Comparison of ENCODE assay signal across 8 cellular contexts in genomic region chr17:80426671-80427326, GRCh38. TPM values are rescaled to one million over a fixed set of nuclear protein-coding genes. Genes with fewer than 3 reads are reported as not detected.
A peak's percentile ranks its signal among the peaks of the same experiment; 100 is the strongest.
DNase-seq lines count a peak whose midpoint lies in the region; ATAC-seq lines count a peak whose summit lies in the region.

No MANE protein-coding gene starts in this region.

- no peak overlapping the region for H3K4me3 Mint-ChIP-seq in activated CD8-positive, alpha-beta T cell treated with anti-CD3 and anti-CD28 coated beads, Interleukin-2, amount 10 ng/mL, durations not matched to agents 7 days and 5 days

- CTCF ChIA-PET in activated CD8-positive, alpha-beta T cell treated with anti-CD3 and anti-CD28 coated beads, Interleukin-2, amount 10 ng/mL, durations not matched to agents 7 days and 5 days (lab: Charles Lee) = interaction anchor here (0.6 to 2.6 kb wide), 35 partner anchors 10 to 593 kb away, joined by 3 to 18 read pairs (median 4); partner anchors contain the start of genes GAA and RPTOR

- no peak overlapping the region for H2AK5ac ChIP-seq in mesenchymal stem cell (ENCODE audit: low read length, severe bottlenecking)

- peak overlapping the region in 1 of 2 experiments; percentile 4 for H3K4ac ChIP-seq in mesenchymal stem cell (ENCODE audit: low read depth in 1 of 2, low read length in 2 of 2)

- H3K27ac ChIP-seq in effector memory CD4-positive, alpha-beta T cell (ENCODE audit: insufficient read depth, low read length, poor library complexity, severe bottlenecking) = no peak overlapping the region
- H3K27ac ChIP-seq in mesenchymal stem cell (ENCODE audit: low read length, poor library complexity, severe bottlenecking) = no peak overlapping the region

- peak overlapping the region in 1 of 2 experiments; percentile 58 for H3K18ac ChIP-seq in mesenchymal stem cell (ENCODE audit: low read depth in 1 of 2, low read length in 2 of 2)

- no peaks in the 10 kb centered on the region for H3K36me3 Mint-ChIP-seq in activated CD8-positive, alpha-beta T cell treated with anti-CD3 and anti-CD28 coated beads, Interleukin-2, amount 10 ng/mL, durations not matched to agents 7 days and 5 days (ENCODE audit: low read depth)

- H3K4me1 Mint-ChIP-seq in activated CD8-positive, alpha-beta T cell treated with anti-CD3 and anti-CD28 coated beads, Interleukin-2, amount 10 ng/mL, durations not matched to agents 7 days and 5 days (ENCODE audit: low read depth) = peaks cover 27% of the 10 kb centered on the region

- no peak overlapping the region for H3K23ac ChIP-seq in mesenchymal stem cell (ENCODE audit: low read length in 2 of 2)

- no peak overlapping the region for H3K14ac ChIP-seq in mesenchymal stem cell (ENCODE audit: low read length in 2 of 2)

- H3K9ac ChIP-seq in mesenchymal stem cell (ENCODE audit: low read length) = peak overlapping the region; percentile 8

- no peaks in the 10 kb centered on the region for H3K9me3 ChIP-seq in effector memory CD4-positive, alpha-beta T cell (ENCODE audit: control insufficient read depth, low read length)
- H3K9me3 ChIP-seq in mesenchymal stem cell (ENCODE audit: control insufficient read depth, low read length) = no peaks in the 10 kb centered on the region

- no peak overlapping the region for H3K4me2 ChIP-seq in mesenchymal stem cell (ENCODE audit: low read length, poor library complexity, severe bottlenecking)

- H2BK12ac ChIP-seq in mesenchymal stem cell (ENCODE audit: low read length in 2 of 2) = peak overlapping the region in 1 of 2 experiments; percentile 31

- H2BK120ac ChIP-seq in mesenchymal stem cell (ENCODE audit: low read depth, low read length) = no peak overlapping the region

- H4K8ac ChIP-seq in mesenchymal stem cell (ENCODE audit: low read length) = no peak overlapping the region

- H4K91ac ChIP-seq in mesenchymal stem cell (ENCODE audit: low read length) = no peak overlapping the region

- no peak overlapping the region for H2BK5ac ChIP-seq in mesenchymal stem cell (ENCODE audit: low read depth, low read length, poor library complexity, severe bottlenecking)

- no peak overlapping the region for H2BK15ac ChIP-seq in mesenchymal stem cell (ENCODE audit: low read depth, poor library complexity, severe bottlenecking)

- no peaks in the 10 kb centered on the region for H3K9me3 Mint-ChIP-seq in activated CD8-positive, alpha-beta T cell treated with anti-CD3 and anti-CD28 coated beads, Interleukin-2, amount 10 ng/mL, durations not matched to agents 7 days and 5 days (ENCODE audit: insufficient read depth)

- no peak overlapping the region for H2AFZ ChIP-seq in mesenchymal stem cell (ENCODE audit: low read depth, low read length)

- no peak overlapping the region for H3K4me3 ChIP-seq in effector memory CD4-positive, alpha-beta T cell (ENCODE audit: insufficient read depth, low read depth, low read length, poor library complexity, severe bottlenecking)
- H3K4me3 ChIP-seq in mesenchymal stem cell (ENCODE audit: insufficient read depth in 1 of 2, low read depth in 1 of 2, low read length in 2 of 2) = no peak overlapping the region

- no peak overlapping the region for H3K27ac Mint-ChIP-seq in activated CD8-positive, alpha-beta T cell treated with anti-CD3 and anti-CD28 coated beads, Interleukin-2, amount 10 ng/mL, durations not matched to agents 7 days and 5 days

- ATAC-seq in HG03280 (IDR thresholded peaks at IDR 0.05; ENCODE audit: unreplicated experiment) (peak; percentile 80), HG02870 (IDR thresholded peaks at IDR 0.05; ENCODE audit: unreplicated experiment) (no peak)
- peak; percentile 98 for ATAC-seq in activated CD8-positive, alpha-beta T cell treated with anti-CD3 and anti-CD28 coated beads, Interleukin-2, amount 10 ng/mL, durations not matched to agents 7 days and 5 days

- POLR2A ChIA-PET in activated CD8-positive, alpha-beta T cell treated with anti-CD3 and anti-CD28 coated beads, Interleukin-2, amount 10 ng/mL, durations not matched to agents 7 days and 5 days (lab: Charles Lee) = interaction anchor here (0.6 to 1.0 kb wide), 2 partner anchors 118 to 304 kb away, joined by 3 to 4 read pairs; partner anchors contain the start of gene RPTOR

- no peaks in the 10 kb centered on the region for H3K36me3 ChIP-seq in effector memory CD4-positive, alpha-beta T cell (ENCODE audit: control insufficient read depth, insufficient read depth, low read length)
- peaks cover 10 to 19% of the 10 kb centered on the region in 2 experiments for H3K36me3 ChIP-seq in mesenchymal stem cell (ENCODE audit: control insufficient read depth in 1 of 2, insufficient read depth in 2 of 2, low read depth in 1 of 2, low read length in 2 of 2)

- WGBS in mesenchymal stem cell = 41% methylated on average over 24 of the region's 24 CpGs

- DNase-seq in GDM1 (lab: John Stamatoyannopoulos, UW) (peak; percentile 55), NCI-H82 (lab: John Stamatoyannopoulos, UW) (peak; percentile 92), mesenchymal stem cell (peak; percentile 72)
- DNase-seq in activated CD8-positive, alpha-beta T cell treated with anti-CD3 and anti-CD28 coated beads, Interleukin-2, amount 10 ng/mL, durations not matched to agents 7 days and 5 days = peak; percentile 89
- peak; percentile 75 to 82 (median 82) for DNase-seq in effector memory CD4-positive, alpha-beta T cell
- peak; percentile 73 to 75 for DNase-seq in stimulated activated CD8-positive, alpha-beta memory T cell treated with anti-CD3 and anti-CD28 coated beads, Interleukin-2, amount 100 ng/mL, for 1 hour (ENCODE audit: low read depth in 2 of 2)

- H3K27me3 ChIP-seq in effector memory CD4-positive, alpha-beta T cell (replicated peaks; ENCODE audit: control insufficient read depth, insufficient read depth, low read length, poor library complexity, severe bottlenecking) = no peaks in the 10 kb centered on the region
- H3K27me3 ChIP-seq in mesenchymal stem cell (ENCODE audit: control insufficient read depth in 1 of 2, insufficient read depth in 1 of 2, low read length in 2 of 2) = peaks cover 0 to 11% of the 10 kb centered on the region in 2 experiments

- peaks cover 14% of the 10 kb centered on the region for H3K4me1 ChIP-seq in effector memory CD4-positive, alpha-beta T cell (ENCODE audit: control insufficient read depth, insufficient read depth, low read length, poor library complexity, severe bottlenecking)
- peaks cover 7% of the 10 kb centered on the region for H3K4me1 ChIP-seq in mesenchymal stem cell (ENCODE audit: control insufficient read depth, insufficient read depth, low read depth, low read length)

- H3K27me3 Mint-ChIP-seq in activated CD8-positive, alpha-beta T cell treated with anti-CD3 and anti-CD28 coated beads, Interleukin-2, amount 10 ng/mL, durations not matched to agents 7 days and 5 days (ENCODE audit: low read depth) = no peaks in the 10 kb centered on the region

- no peaks in the 10 kb centered on the region for H3K79me1 ChIP-seq in mesenchymal stem cell (replicated peaks; ENCODE audit: low read length, poor library complexity, severe bottlenecking)

RNA-seq across cellular contexts. Expression of gene ENDOV, which starts 11.8 kb away (rescaled TPM):
- 10 to 100 TPM; 15.7 to 18.7 TPM for total RNA-seq in activated CD8-positive, alpha-beta T cell treated with anti-CD3 and anti-CD28 coated beads, Interleukin-2, amount 10 ng/mL, durations not matched to agents 7 days and 5 days
- polyA plus RNA-seq in mesenchymal stem cell (2013, experiment 1 of 2) = 13.7 TPM
- 12.8 TPM for polyA plus RNA-seq in mesenchymal stem cell (2013, experiment 2 of 2)

RNA-seq across cellular contexts. Expression of gene NPTX1, which starts 49.6 kb away (rescaled TPM):
- 10 to 100 TPM; 16.7 to 18.9 TPM for total RNA-seq in activated CD8-positive, alpha-beta T cell treated with anti-CD3 and anti-CD28 coated beads, Interleukin-2, amount 10 ng/mL, durations not matched to agents 7 days and 5 days
- polyA plus RNA-seq in mesenchymal stem cell (2013, experiment 1 of 2) = 1.3 TPM
- 1.5 TPM for polyA plus RNA-seq in mesenchymal stem cell (2013, experiment 2 of 2)
